Comparison of ENCODE assay signal across 14 cellular contexts in the genomic region with DNA sequence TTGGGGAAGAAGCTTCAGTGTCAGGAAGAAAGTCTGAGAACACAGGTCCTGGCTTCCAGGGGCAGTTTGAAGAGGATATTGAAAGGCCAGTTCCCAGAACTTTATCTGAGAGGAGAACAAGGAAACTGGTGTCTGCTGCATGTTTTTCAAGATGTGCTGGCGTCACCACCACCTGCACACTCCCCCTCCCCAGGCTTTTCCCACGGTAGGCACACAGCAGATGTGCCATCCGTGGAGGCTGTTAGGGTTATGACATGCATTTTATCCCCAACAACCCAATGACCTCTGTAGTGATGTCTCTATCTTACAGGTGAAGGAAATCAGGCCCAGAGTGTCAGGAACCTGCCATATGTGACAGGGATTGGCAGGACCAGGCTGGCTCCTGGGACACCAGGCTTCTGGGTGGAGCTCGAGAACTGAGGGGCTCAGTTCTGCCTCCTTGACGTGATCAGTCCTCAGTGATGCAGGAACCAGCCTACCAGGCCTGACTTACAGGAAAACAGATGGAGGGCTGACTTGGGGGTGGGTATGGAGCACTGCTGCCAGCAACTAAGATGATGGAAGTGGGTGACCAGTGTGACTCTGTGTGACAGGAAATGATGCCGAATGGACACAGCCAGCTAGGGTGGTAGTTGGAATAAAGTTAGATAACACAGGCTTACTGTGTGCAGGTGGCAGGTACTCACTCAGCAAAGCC. TPM values are rescaled to one million over a fixed set of nuclear protein-coding genes. Genes with fewer than 3 reads are reported as not detected.
DNase-seq lines count a peak whose midpoint lies in the region; ATAC-seq and TF ChIP-seq lines count a peak whose summit lies in the region.
"Had no signal": no experiment of that assay in that cellular context is flagged by ENCODE, and none has a peak within 500 bp of the region (broad histone marks: within the 10 kb centered on the region; RNA-seq: fewer than 3 reads in every experiment).

No MANE protein-coding gene starts in this region.

- peaks cover 36% of the 10 kb centered on the region for H3K36me3 Mint-ChIP-seq in CD4-positive, CD25-positive, alpha-beta regulatory T cell
- peaks cover 30% of the 10 kb centered on the region for H3K36me3 Mint-ChIP-seq in central memory CD8-positive, alpha-beta T cell (ENCODE audit: insufficient read depth)

- H3K56ac ChIP-seq in IMR-90 (ENCODE audit: extremely low read depth, insufficient read depth, low read length), result no peak overlapping the region

- no peak overlapping the region for H2BK20ac ChIP-seq in IMR-90 (ENCODE audit: low read depth, low read length)

- H3K27me3 ChIP-seq in CD4-positive, CD25-positive, alpha-beta regulatory T cell (ENCODE audit: control insufficient read depth, insufficient read depth, low read length), result no peaks in the 10 kb centered on the region
- H3K27me3 ChIP-seq in IMR-90 (ENCODE audit: control insufficient read depth, insufficient read depth, low read length) (no peaks in the 10 kb centered on the region), psoas muscle (ENCODE audit: insufficient read depth in 3 of 3, low read length in 2 of 3) (no peaks in the 10 kb centered on the region)
- H3K27me3 ChIP-seq: foreskin keratinocyte had no signal

- no peak overlapping the region for H3K4me3 Mint-ChIP-seq in CD4-positive, CD25-positive, alpha-beta regulatory T cell
- no peak overlapping the region for H3K4me3 Mint-ChIP-seq in central memory CD8-positive, alpha-beta T cell
- H3K4me3 Mint-ChIP-seq: CD8-positive, alpha-beta memory T cell had no signal

- WGBS in IMR-90 (ENCODE audit: extremely low coverage in 2 of 2, insufficient read length in 1 of 2), 2 experiments, result 90% methylated on average over 1 of the region's 6 CpGs; no CpG with 5 or more reads in 1 of the 2 experiments
- 78 to 82% (median 81%) methylated on average over 6 of the region's 6 CpGs for WGBS in psoas muscle, 3 donors

- H2BK5ac ChIP-seq in IMR-90 (ENCODE audit: low read depth, low read length, poor library complexity, severe bottlenecking), result peak overlapping the region; percentile 98

- no TSS peak for BruUV-seq in IMR-90 (replicated peaks; lab: Mats Ljungman, UMichigan)

- dilution Hi-C loops in IMR-90 (cut with HindIII; ENCODE audit: low sequenced_read_pairs, unreplicated experiment), result no loop called here

- H3K4me1 Mint-ChIP-seq in CD4-positive, CD25-positive, alpha-beta regulatory T cell, result peaks cover 0 to 10% (median 4%) of the 10 kb centered on the region in 4 donors
- H3K4me1 Mint-ChIP-seq in central memory CD8-positive, alpha-beta T cell, result no peaks in the 10 kb centered on the region

- peak overlapping the region; percentile 43; the same call in 1 of the 2 replicates for H2AK5ac ChIP-seq in IMR-90 (ENCODE audit: low read depth, low read length)

- H4K8ac ChIP-seq in IMR-90 (ENCODE audit: low read depth in 2 of 2, low read length in 2 of 2), result no peak overlapping the region; a peak in 1 of 4 replicates

- no peak overlapping the region for H3K9ac ChIP-seq in IMR-90 (ENCODE audit: low read depth, low read length)

- H2BK120ac ChIP-seq in IMR-90 (ENCODE audit: low read depth, low read length), result no peak overlapping the region

- in situ Hi-C loops in IMR-90 (cut with MboI; ENCODE audit: low sequenced_read_pairs), result no loop called here

- H3K23ac ChIP-seq in IMR-90 (ENCODE audit: low read depth, low read length), result no peak overlapping the region

- H3K18ac ChIP-seq in IMR-90 (ENCODE audit: low read depth, low read length), result peak overlapping the region; percentile 33; the same call in 1 of the 2 replicates

- no peak for DNase-seq in CD4-positive, CD25-positive, alpha-beta regulatory T cell
- DNase-seq in IMR-90 (no peak), psoas muscle (no peak), UCSD-AML1 (lab: John Stamatoyannopoulos, UW; ENCODE audit: unreplicated experiment) (no peak), AML-193 (lab: John Stamatoyannopoulos, UW) (no peak), H4 (ENCODE audit: low spot score) (no peak)
- DNase-seq in central memory CD8-positive, alpha-beta T cell (ENCODE audit: low spot score in 2 of 2), result no peak
- DNase-seq: CD8-positive, alpha-beta memory T cell; foreskin keratinocyte; NCI-H1105; stimulated activated CD4-positive, alpha-beta T cell treated with anti-CD3 and anti-CD28 coated beads, Interleukin-15, amount 100 ng/mL, for 24 hours had no signal

- TF ChIP-seq RAD21 in IMR-90 (IDR thresholded peaks at IDR 0.05; ENCODE audit: low read length), result no peak

- POLR2A ChIA-PET in IMR-90 (lab: Charles Lee; ENCODE audit: unreplicated experiment), result no interaction called here

- CTCF ChIA-PET in IMR-90 (lab: Yijun Ruan, JAX), result no interaction called here

- no peak overlapping the region for H3K4me2 ChIP-seq in IMR-90 (ENCODE audit: low read depth, low read length)

- no peak overlapping the region for H3K14ac ChIP-seq in IMR-90 (replicated peaks; ENCODE audit: low read depth, low read length)

- intact Hi-C loops in IMR-90 (cut with micrococcal nuclease), result loop anchor here (5.0 kb wide), 1 partner anchor 33 kb away; the partner anchor contains the start of gene SLC25A29
- intact Hi-C loops in psoas muscle (cut with DNase I), result no loop called here

- peaks cover 28% of the 10 kb centered on the region for H3K9me1 ChIP-seq in IMR-90 (ENCODE audit: insufficient read depth, low read length)

- H2AK9ac ChIP-seq in IMR-90 (replicated peaks; ENCODE audit: low read depth, low read length, poor library complexity), result peak overlapping the region; percentile 58

- H4K5ac ChIP-seq in IMR-90 (ENCODE audit: low read depth, low read length), result peak overlapping the region; percentile 58; the same call in 1 of the 2 replicates

- H3K79me1 ChIP-seq in IMR-90 (ENCODE audit: low read depth in 1 of 2, low read length in 2 of 2), result peaks cover 2 to 14% of the 10 kb centered on the region in 2 experiments; a peak in 3 of 4 replicates

- peaks cover 6% of the 10 kb centered on the region for H4K20me1 ChIP-seq in IMR-90 (ENCODE audit: insufficient read depth, low read length)

- H2BK15ac ChIP-seq in IMR-90 (ENCODE audit: low read depth, low read length), result no peak overlapping the region; the same call in 2 of the 3 replicates

- H3K4me1 ChIP-seq in CD4-positive, CD25-positive, alpha-beta regulatory T cell (ENCODE audit: control insufficient read depth, insufficient read depth, low read length, poor library complexity, severe bottlenecking), result no peaks in the 10 kb centered on the region
- H3K4me1 ChIP-seq in IMR-90 (ENCODE audit: control insufficient read depth, insufficient read depth, low read length) (peaks cover 12% of the 10 kb centered on the region), psoas muscle (peaks cover 11% of the 10 kb centered on the region)
- H3K4me1 ChIP-seq: foreskin keratinocyte had no signal

- H3K9me3 Mint-ChIP-seq in CD4-positive, CD25-positive, alpha-beta regulatory T cell, result no peaks in the 10 kb centered on the region
- no peaks in the 10 kb centered on the region for H3K9me3 Mint-ChIP-seq in central memory CD8-positive, alpha-beta T cell
- H3K9me3 Mint-ChIP-seq: CD8-positive, alpha-beta memory T cell had no signal

- no peak overlapping the region for H3K27ac ChIP-seq in CD4-positive, CD25-positive, alpha-beta regulatory T cell (ENCODE audit: insufficient read depth, low read length, poor library complexity, severe bottlenecking)
- H3K27ac ChIP-seq in IMR-90 (ENCODE audit: insufficient read depth, low read length), result 0 out of 2 replicates have a peak overlapping the region, but pooled peaks have one; percentile 3
- H3K27ac ChIP-seq in psoas muscle, result peak overlapping the region; percentile 74
- H3K27ac ChIP-seq: foreskin keratinocyte had no signal

- H4K91ac ChIP-seq in IMR-90 (ENCODE audit: insufficient read depth, low read depth, low read length), result no peak overlapping the region; the same call in 1 of the 2 replicates

- no peak overlapping the region for H3K4me3 ChIP-seq in CD4-positive, CD25-positive, alpha-beta regulatory T cell (ENCODE audit: low read depth, low read length)
- H3K4me3 ChIP-seq in IMR-90 (ENCODE audit: insufficient read depth, low read depth, low read length) (no peak overlapping the region), psoas muscle (no peak overlapping the region)

- TF ChIP-seq POLR2A in IMR-90 (IDR thresholded peaks at IDR 0.05; ENCODE audit: low read depth, low read length), result no peak

- no peaks in the 10 kb centered on the region for H3K9me3 ChIP-seq in CD4-positive, CD25-positive, alpha-beta regulatory T cell (ENCODE audit: control insufficient read depth in 2 of 2, low read length in 2 of 2)
- H3K9me3 ChIP-seq in IMR-90 (ENCODE audit: control insufficient read depth, insufficient read depth, low read length) (no peaks in the 10 kb centered on the region), psoas muscle (no peaks in the 10 kb centered on the region)

- ATAC-seq in CD4-positive, CD25-positive, alpha-beta regulatory T cell (ENCODE audit: low read depth in 2 of 2), result no peak
- ATAC-seq in IMR-90 (ENCODE audit: low read depth) (no peak), psoas muscle (peak in 2 of 4 donors; percentile 4 to 25), HG02840 (IDR thresholded peaks at IDR 0.05; ENCODE audit: low FRiP score, unreplicated experiment) (no peak)
- no peak for ATAC-seq in central memory CD8-positive, alpha-beta T cell (replicated peaks; ENCODE audit: extremely low read depth, poor library complexity, severe bottlenecking)
- ATAC-seq: foreskin keratinocyte had no signal

- H3K27ac Mint-ChIP-seq in CD4-positive, CD25-positive, alpha-beta regulatory T cell, result peak overlapping the region; percentile 38 to 55 (median 53)
- H3K27ac Mint-ChIP-seq in central memory CD8-positive, alpha-beta T cell (ENCODE audit: low read depth), result peak overlapping the region; percentile 78

- no peak for TF ChIP-seq CTCF in IMR-90 (conservative IDR thresholded peaks at IDR 0.05; ENCODE audit: low read depth, low read length)
- no peak for TF ChIP-seq CTCF in psoas muscle (IDR thresholded peaks at IDR 0.05)

- no peak overlapping the region for H3K4ac ChIP-seq in IMR-90 (ENCODE audit: low read depth, low read length)

- H3K27me3 Mint-ChIP-seq in CD4-positive, CD25-positive, alpha-beta regulatory T cell, result no peaks in the 10 kb centered on the region
- no peaks in the 10 kb centered on the region for H3K27me3 Mint-ChIP-seq in central memory CD8-positive, alpha-beta T cell
- H3K27me3 Mint-ChIP-seq: CD8-positive, alpha-beta memory T cell had no signal

- no peak overlapping the region for H2AFZ ChIP-seq in IMR-90 (replicated peaks; ENCODE audit: low read length, poor library complexity)

- H3K36me3 ChIP-seq in CD4-positive, CD25-positive, alpha-beta regulatory T cell (ENCODE audit: control insufficient read depth, insufficient read depth, low read length), result peaks cover 17% of the 10 kb centered on the region
- H3K36me3 ChIP-seq in IMR-90 (ENCODE audit: control insufficient read depth, insufficient read depth, low read length) (peaks cover 59% of the 10 kb centered on the region), psoas muscle (ENCODE audit: insufficient read depth in 1 of 2, low read depth in 1 of 2) (peaks cover 0 to 70% of the 10 kb centered on the region in 2 donors)

RNA-seq across cellular contexts. Expression of gene SLC25A47, which starts 16.8 kb away (rescaled TPM):
- not detected for total RNA-seq in CD4-positive, CD25-positive, alpha-beta regulatory T cell
- polyA plus RNA-seq in CD4-positive, CD25-positive, alpha-beta regulatory T cell, result not detected
- total RNA-seq in IMR-90 (2012; rRNA removed) (not detected in 2 replicates), psoas muscle (under 1 TPM in 1 of 4 donors, not detected in 3; 0.12 TPM)
- polyA plus RNA-seq in IMR-90 (2012; rRNA removed) (not detected in 2 replicates), psoas muscle (under 1 TPM in 1 of 3 donors, not detected in 2; 0.03 TPM)
- 0.02 TPM in 1 of 2 replicates, not detected in the other for polyA plus RNA-seq in IMR-90 (2012; cell fraction: cytosol; rRNA removed)
- 0.10 TPM in 1 of 2 replicates, not detected in the other for polyA plus RNA-seq in IMR-90 (2012; cell fraction: nucleus; rRNA removed; ENCODE audit: low replicate concordance)
- not detected in 2 replicates for total RNA-seq in H4 (2014; rRNA removed; shearing (Covaris generic))
- total RNA-seq: CD8-positive, alpha-beta memory T cell; foreskin keratinocyte; NCI-H460 had no signal
- polyA plus RNA-seq: CD8-positive, alpha-beta memory T cell; foreskin keratinocyte; neural cell had no signal

RNA-seq across cellular contexts. Expression of gene SLC25A29, which starts 33.7 kb away (rescaled TPM):
- 5.3 TPM for total RNA-seq in CD4-positive, CD25-positive, alpha-beta regulatory T cell
- polyA plus RNA-seq in CD4-positive, CD25-positive, alpha-beta regulatory T cell, result 1 to 10 TPM in 3 of 4 donors, under 1 TPM in 1; 0.69 to 7.9 (median 1.8) TPM
- total RNA-seq in IMR-90 (2012; rRNA removed), result 6.5 and 6.9 TPM in 2 replicates
- 37.7 and 42.6 TPM in 2 replicates for polyA plus RNA-seq in IMR-90 (2012; rRNA removed)
- 17.9 and 46.0 TPM in 2 replicates for polyA plus RNA-seq in IMR-90 (2012; cell fraction: cytosol; rRNA removed)
- 218 and 643 TPM in 2 replicates for polyA plus RNA-seq in IMR-90 (2012; cell fraction: nucleus; rRNA removed; ENCODE audit: low replicate concordance)
- 10 to 100 TPM in 1 of 4 donors, 1 to 10 TPM in 3; 5.0 to 14.8 (median 7.5) TPM for total RNA-seq in psoas muscle
- 1 to 10 TPM; 4.5 to 7.2 (median 6.7) TPM for polyA plus RNA-seq in psoas muscle
- total RNA-seq in H4 (2014; rRNA removed; shearing (Covaris generic)), result 11.2 and 23.5 TPM in 2 replicates

RNA-seq across cellular contexts. Expression of gene WDR25, which starts 36.4 kb away (rescaled TPM):
- 5.2 TPM for total RNA-seq in CD4-positive, CD25-positive, alpha-beta regulatory T cell
- polyA plus RNA-seq in CD4-positive, CD25-positive, alpha-beta regulatory T cell, result 10 to 100 TPM in 2 of 4 donors, 1 to 10 TPM in 2; 7.9 to 15.0 (median 10.2) TPM
- total RNA-seq in IMR-90 (2012; rRNA removed) (22.5 and 25.8 TPM in 2 replicates), psoas muscle (1 to 10 TPM; 6.0 to 9.3 (median 7.3) TPM)
- polyA plus RNA-seq in IMR-90 (2012; rRNA removed) (16.6 and 16.9 TPM in 2 replicates), psoas muscle (10 to 100 TPM in 1 of 3 donors, 1 to 10 TPM in 2; 6.7 to 11.7 (median 9.3) TPM)
- 14.0 and 18.1 TPM in 2 replicates for polyA plus RNA-seq in IMR-90 (2012; cell fraction: cytosol; rRNA removed)
- 9.9 and 11.9 TPM in 2 replicates for polyA plus RNA-seq in IMR-90 (2012; cell fraction: nucleus; rRNA removed; ENCODE audit: low replicate concordance)
- 23.7 and 23.8 TPM in 2 replicates for total RNA-seq in H4 (2014; rRNA removed; shearing (Covaris generic))
